Comparison of ENCODE assay signal across 30 cellular contexts in the genomic region with DNA sequence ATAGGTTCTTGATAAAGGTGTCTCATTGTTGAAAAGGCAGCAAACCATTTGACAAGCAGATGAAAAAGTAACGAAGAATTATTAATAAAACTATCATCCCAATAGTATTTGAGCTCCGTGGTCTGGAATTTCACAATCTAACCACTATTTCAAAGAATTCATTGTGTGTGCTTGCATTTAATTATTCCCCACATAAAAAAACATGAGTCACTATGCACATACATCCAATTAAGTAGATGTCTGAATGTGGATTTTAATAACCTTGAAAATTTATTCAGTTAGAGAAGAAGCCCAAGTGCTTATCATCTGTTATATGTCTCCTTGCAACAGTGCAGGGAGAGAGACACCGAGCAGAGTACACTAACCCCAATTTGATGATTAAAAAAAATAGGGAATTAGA.
DNase-seq lines count a peak whose midpoint lies in the region; ATAC-seq and TF ChIP-seq lines count a peak whose summit lies in the region.
"Had no signal": no experiment of that assay in that cellular context is flagged by ENCODE, and none has a peak within 500 bp of the region (broad histone marks: within the 10 kb centered on the region; RNA-seq: fewer than 3 reads in every experiment).

No MANE protein-coding gene starts in this region.

- TF ChIP-seq POLR2A in adrenal gland (IDR thresholded peaks at IDR 0.05), result no peak

- H3K9me3 ChIP-seq in adrenal gland (replicated peaks in 1 of 3), result no peaks in the 10 kb centered on the region
- H3K9me3 ChIP-seq: A549, body of pancreas, pancreas, right atrium auricular region, spleen had no signal

- peaks cover 57% of the 10 kb centered on the region for H3K4me1 Mint-ChIP-seq in HFFc6 (ENCODE audit: low read depth)
- H3K4me1 Mint-ChIP-seq: activated naive CD8-positive, alpha-beta T cell treated with anti-CD3 and anti-CD28 coated beads for 36 hours had no signal

- TF ChIP-seq CTCF in AG04449 (IDR thresholded peaks at IDR 0.05; ENCODE audit: insufficient read depth, low read length, missing control alignments) (no peak), HFFc6 (IDR thresholded peaks at IDR 0.05) (no peak), fibroblast of villous mesenchyme (IDR thresholded peaks at IDR 0.05; ENCODE audit: insufficient read depth, low read depth, low read length) (no peak), adrenal gland (IDR thresholded peaks at IDR 0.05) (no peak)

- no peak overlapping the region; the same call in 1 of the 2 replicates for H3K27ac Mint-ChIP-seq in HFFc6
- H3K27ac Mint-ChIP-seq: activated naive CD8-positive, alpha-beta T cell treated with anti-CD3 and anti-CD28 coated beads for 36 hours; type B pancreatic cell had no signal

- peaks cover 0 to 4% of the 10 kb centered on the region in 2 donors for H3K4me1 ChIP-seq in adrenal gland (replicated peaks in 1 of 2)
- H3K4me1 ChIP-seq: A549, body of pancreas, pancreas, right atrium auricular region, spleen had no signal

- no peaks in the 10 kb centered on the region for H3K27me3 Mint-ChIP-seq in HFFc6 (ENCODE audit: insufficient read depth)
- H3K27me3 Mint-ChIP-seq: activated naive CD8-positive, alpha-beta T cell treated with anti-CD3 and anti-CD28 coated beads for 36 hours had no signal

- DNase-seq in AG04449 (ENCODE audit: low read depth, low spot score) (peak; percentile 29), HFFc6 (peak; percentile 60), amniotic epithelial cell (ENCODE audit: low read depth) (peak; percentile 44), fibroblast of villous mesenchyme (ENCODE audit: low read depth) (peak; percentile 58), CD1c-positive myeloid dendritic cell (ENCODE audit: extremely low spot score) (no peak), NCI-H2171 (lab: John Stamatoyannopoulos, UW) (no peak), adrenal gland (no peak)
- DNase-seq: activated CD4-positive, alpha-beta T cell treated with anti-CD3 and anti-CD28 coated beads for 4 hours; activated CD8-positive, alpha-beta memory T cell treated with anti-CD3 and anti-CD28 coated beads for 24 hours; activated effector memory CD4-positive, alpha-beta T cell treated with anti-CD3 and anti-CD28 coated beads, Interleukin-2, amount 50 U/mL, for 16 hours; activated naive CD8-positive, alpha-beta T cell treated with anti-CD3 and anti-CD28 coated beads for 36 hours; body of pancreas; C1 segment of cervical spinal cord; DND-41; KBM-7; left colon; mesenchymal stem cell; NCI-H1436; NCI-H446; pancreas; spleen; stimulated activated CD4-positive, alpha-beta T cell treated with anti-CD3 and anti-CD28 coated beads, Interleukin-2, amount 100 ng/mL, for 48 hours had no signal

- no peak overlapping the region for H3K4me3 ChIP-seq in AG04449 (ENCODE audit: low read depth, low read length)
- H3K4me3 ChIP-seq in fibroblast of villous mesenchyme (ENCODE audit: low read depth, low read length), result no peak overlapping the region
- H3K4me3 ChIP-seq in adrenal gland, result no peak overlapping the region
- H3K4me3 ChIP-seq: A549, body of pancreas, GM12878, pancreas, right atrium auricular region, spleen had no signal

- POLR2A ChIA-PET in AG04449 (lab: Yijun Ruan, JAX), result no interaction called here

- ATAC-seq in HG02884 (IDR thresholded peaks at IDR 0.05; ENCODE audit: unreplicated experiment), result no peak
- ATAC-seq: A549, body of pancreas, GM12878, left colon, pancreas, Right ventricle myocardium inferior had no signal

- peak overlapping the region; percentile 23 for H3K4me3 Mint-ChIP-seq in HFFc6
- H3K4me3 Mint-ChIP-seq: activated naive CD8-positive, alpha-beta T cell treated with anti-CD3 and anti-CD28 coated beads for 36 hours; neural crest cell; type B pancreatic cell had no signal

- no peaks in the 10 kb centered on the region for H3K36me3 ChIP-seq in adrenal gland (replicated peaks in 1 of 2)
- H3K36me3 ChIP-seq: pancreas, right atrium auricular region, spleen had no signal

- intact Hi-C loops in adrenal gland (cut with DNase I), result no loop called here

- no peaks in the 10 kb centered on the region for H3K36me3 Mint-ChIP-seq in HFFc6 (ENCODE audit: low read depth)
- H3K36me3 Mint-ChIP-seq: activated naive CD8-positive, alpha-beta T cell treated with anti-CD3 and anti-CD28 coated beads for 36 hours; type B pancreatic cell had no signal

- CTCF ChIA-PET in AG04449 (lab: Yijun Ruan, JAX), result interaction anchor here (0.9 to 1.6 kb wide), 2 partner anchors 10 to 15 kb away, joined by 3 to 4 read pairs; no protein-coding TSS in a partner anchor

- H3K27me3 ChIP-seq in adrenal gland, result no peaks in the 10 kb centered on the region
- H3K27me3 ChIP-seq: body of pancreas, pancreas, right atrium auricular region, spleen had no signal

- no peaks in the 10 kb centered on the region for H3K9me3 Mint-ChIP-seq in HFFc6
- H3K9me3 Mint-ChIP-seq: neural crest cell had no signal

- WGBS in adrenal gland, 4 donors, result 65 to 82% (median 69%) methylated on average over 3 of the region's 3 CpGs

- no peak overlapping the region for H3K27ac ChIP-seq in adrenal gland
- H3K27ac ChIP-seq: A549, body of pancreas, pancreas, right atrium auricular region, spleen, VCaP had no signal

Comparison
In these comparisons a context has a peak if more than half of its experiments do, and no peak if none do; other contexts are left out.
1. DNase-seq: peak in AG04449 (single experiment), HFFc6 (single experiment), amniotic epithelial cell (single experiment) and fibroblast of villous mesenchyme (single experiment); none in CD1c-positive myeloid dendritic cell (single experiment), NCI-H2171 (single experiment) and adrenal gland (0 of 7).